In genomic region chr7:78417180-78417853, GRCh38 we compare ENCODE assay signal across 9 cellular contexts.
"Had no signal": no experiment of that assay in that cellular context is flagged by ENCODE, and none has a peak within 500 bp of the region (broad histone marks: within the 10 kb centered on the region; RNA-seq: fewer than 3 reads in every experiment).

No MANE protein-coding gene starts in this region.

- FAIRE-seq: H1, H54, HTR-8/SVneo had no signal

- DNase-seq: H9, HCEC 1CT, Karpas-422, KBM-7 had no signal

- H2AFZ ChIP-seq: GM23338 had no signal

- ATAC-seq: GM23338 had no signal

- H3K4me3 ChIP-seq: GM23338 had no signal

- H3K9ac ChIP-seq: KMS-11 had no signal

- H3K27ac ChIP-seq: KMS-11 had no signal

- H3K4me2 ChIP-seq: GM23338, KMS-11 had no signal
